8 cellular contexts compared by ENCODE assay signal in the genomic region with DNA sequence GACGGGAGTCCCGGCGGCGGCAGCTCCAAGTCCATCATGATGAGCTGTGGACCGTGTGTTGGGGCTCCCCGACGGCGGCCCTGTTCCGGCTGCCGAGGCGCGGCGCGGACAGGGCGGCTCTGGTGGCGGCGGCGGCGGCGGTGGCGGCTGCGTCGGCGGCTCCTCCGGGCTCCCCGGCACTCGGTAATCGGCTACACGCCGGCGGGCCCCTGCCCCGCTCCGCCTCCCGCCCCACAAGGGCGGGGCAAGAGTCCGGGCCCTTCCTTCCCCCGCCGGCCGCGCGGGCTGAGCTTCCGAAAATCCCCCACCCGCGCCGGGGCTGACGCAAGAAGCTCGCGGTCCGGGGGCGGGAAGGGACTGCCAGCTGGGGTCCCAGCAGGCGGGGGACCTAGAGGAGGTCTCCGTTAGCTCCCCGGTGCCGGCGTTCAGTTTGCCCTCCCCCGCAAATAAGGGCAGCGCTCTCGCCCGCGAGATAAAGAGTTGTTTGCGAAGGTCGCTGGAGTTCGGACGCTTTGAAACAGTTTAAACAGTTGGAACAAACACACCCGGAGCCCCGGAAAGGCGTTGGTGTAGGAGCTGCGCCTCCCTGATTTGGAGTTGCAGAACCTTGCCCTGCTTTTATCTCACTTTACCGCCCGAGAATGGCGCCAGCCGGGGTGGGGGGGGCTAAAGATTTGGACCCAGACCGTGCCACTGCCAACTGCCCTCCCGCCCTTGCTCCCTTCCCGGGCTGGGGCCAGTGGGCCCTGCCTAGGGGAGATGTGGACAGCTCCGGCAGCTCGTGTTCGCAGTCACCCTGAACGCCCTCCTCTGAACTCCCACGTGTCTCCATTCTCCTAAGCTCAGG. TPM values are rescaled to one million over a fixed set of nuclear protein-coding genes. Genes with fewer than 3 reads are reported as not detected.
DNase-seq lines count a peak whose midpoint lies in the region; ATAC-seq and TF ChIP-seq lines count a peak whose summit lies in the region.

A gene (minus strand): TSS at position 189 of the 847 bp plus-strand sequence. CDS start 151 bp downstream, at position 38.

- ATAC-seq in GM21423 (IDR thresholded peaks at IDR 0.05; ENCODE audit: unreplicated experiment) = peak; percentile 57

- H3K9me3 ChIP-seq in HUES6 (ENCODE audit: control insufficient read depth, insufficient read depth, low read depth, low read length) (no peaks in the 10 kb centered on the region), OCI-LY3 (ENCODE audit: insufficient read depth, low read length) (no peaks in the 10 kb centered on the region), mesodermal cell (ENCODE audit: control insufficient read depth, low read length) (no peaks in the 10 kb centered on the region)

- peaks cover 74% of the 10 kb centered on the region for H3K36me3 Mint-ChIP-seq in Calu3 (ENCODE audit: insufficient read depth, unreplicated experiment)

- H3K27ac ChIP-seq in HUES6 (ENCODE audit: low read depth, low read length) = peak within 1 kb of the TSS; percentile 98
- peak within 1 kb of the TSS; percentile 89 for H3K27ac ChIP-seq in OCI-LY3 (ENCODE audit: low read length)
- H3K27ac ChIP-seq in mesodermal cell (ENCODE audit: low read depth, low read length, severe bottlenecking) = peak within 1 kb of the TSS; percentile 98

- H3K9ac ChIP-seq in HUES6 (ENCODE audit: low read length) (peak within 1 kb of the TSS; percentile 97), OCI-LY3 (ENCODE audit: low read length) (peak within 1 kb of the TSS; percentile 94)

- H3K4me3 Mint-ChIP-seq in Calu3 (ENCODE audit: low read depth, unreplicated experiment) = peak within 1 kb of the TSS; percentile 82

- H3K4me3 ChIP-seq in HUES6 (ENCODE audit: low read depth, low read length) = peak within 1 kb of the TSS; percentile 69
- H3K4me3 ChIP-seq in OCI-LY3 (ENCODE audit: low read length) = peak within 1 kb of the TSS; percentile 88
- peak within 1 kb of the TSS; percentile 91 for H3K4me3 ChIP-seq in mesodermal cell (ENCODE audit: extremely low read depth, insufficient read depth, low read length, poor library complexity, severe bottlenecking)

- peaks cover 47% of the 10 kb centered on the region for H3K79me2 ChIP-seq in OCI-LY3 (ENCODE audit: low read length)

- peak within 1 kb of the TSS; percentile 96 for H3K4me2 ChIP-seq in OCI-LY3 (ENCODE audit: low read length)

- no peaks in the 10 kb centered on the region for H3K27me3 Mint-ChIP-seq in Calu3 (ENCODE audit: unreplicated experiment)

- no peaks in the 10 kb centered on the region for H3K9me3 Mint-ChIP-seq in Calu3 (ENCODE audit: low read depth, unreplicated experiment)

- intact Hi-C loops in Calu3 (cut with micrococcal nuclease; ENCODE audit: unreplicated experiment) = loop anchor here (1.0 to 10.0 kb wide), 2 partner anchors 100 to 151 kb away; no protein-coding TSS in a partner anchor

- peaks cover 28% of the 10 kb centered on the region for H3K4me1 Mint-ChIP-seq in Calu3 (ENCODE audit: low read depth, unreplicated experiment)

- CTCF ChIA-PET in Calu3 (lab: Charles Lee) = interaction anchor here (0.5 to 4.2 kb wide), 5 partner anchors 19 to 100 kb away, joined by 3 to 42 read pairs (median 4); no protein-coding TSS in a partner anchor

- H3K27ac Mint-ChIP-seq in Calu3 (ENCODE audit: unreplicated experiment) = peak within 1 kb of the TSS; percentile 98

- in situ Hi-C loops in endometrial microvascular endothelial cells (cut with HindIII; ENCODE audit: inconsistent ontology term, low pct_unique_long_range_greater_than_20kb, low sequenced_read_pairs) = loop anchor here (10.0 kb wide), 1 partner anchor 100 kb away; no protein-coding TSS in a partner anchor

- TSS peak; percentile 89 for BruUV-seq in Calu3 (replicated peaks; lab: Mats Ljungman, UMichigan)

- peak; percentile 93 for DNase-seq in Calu3
- DNase-seq in activated CD8-positive, alpha-beta memory T cell treated with anti-CD3 and anti-CD28 coated beads, Interleukin-2, amount 50 U/mL, for 4 hours = peak; percentile 99
- DNase-seq in stimulated activated CD8-positive, alpha-beta memory T cell treated with anti-CD3 and anti-CD28 coated beads, Interleukin-15, amount 100 ng/mL, for 24 hours (ENCODE audit: low read depth) = peak; percentile 96

- H3K4me1 ChIP-seq in HUES6 (ENCODE audit: control insufficient read depth, insufficient read depth, low read length) (peaks cover 33% of the 10 kb centered on the region), OCI-LY3 (ENCODE audit: low read length) (peaks cover 24% of the 10 kb centered on the region), mesodermal cell (ENCODE audit: control insufficient read depth, insufficient read depth, low read length, poor library complexity, severe bottlenecking) (peaks cover 18% of the 10 kb centered on the region)

- TF ChIP-seq CTCF in Calu3 (IDR thresholded peaks at IDR 0.05; ENCODE audit: unreplicated experiment) = no peak
- no peak for TF ChIP-seq CTCF in OCI-LY3 (IDR thresholded peaks at IDR 0.05; ENCODE audit: low read depth, low read length)

- H4K20me1 ChIP-seq in OCI-LY3 (ENCODE audit: insufficient read depth, low read length) = peaks cover 30% of the 10 kb centered on the region

- H2AFZ ChIP-seq in OCI-LY3 (ENCODE audit: low read depth, low read length) = peak within 1 kb of the TSS; percentile 91

- H3K36me3 ChIP-seq in HUES6 (ENCODE audit: control insufficient read depth, insufficient read depth, low read length) (no peaks in the 10 kb centered on the region; the same call in 1 of the 2 replicates), OCI-LY3 (replicated peaks; ENCODE audit: low read depth, low read length) (no peaks in the 10 kb centered on the region), mesodermal cell (ENCODE audit: control insufficient read depth, insufficient read depth, low read length) (peaks cover 13% of the 10 kb centered on the region)

- H3K27me3 ChIP-seq in HUES6 (ENCODE audit: control insufficient read depth, insufficient read depth, low read length) (no peaks in the 10 kb centered on the region), OCI-LY3 (ENCODE audit: low read depth, low read length) (no peaks in the 10 kb centered on the region)

- 0% methylated on average over 35 to 54 of the region's 80 CpGs for WGBS in mesodermal cell (ENCODE audit: insufficient coverage in 2 of 2), 2 experiments

RNA-seq across cellular contexts. Expression of the gene that starts here (rescaled TPM):
- total RNA-seq in Calu3 (2022) (118 and 128 TPM in 2 replicates), endometrial microvascular endothelial cells (ENCODE audit: inconsistent ontology term) (48.9 TPM)
- polyA plus RNA-seq in mesodermal cell (2013, experiment 1 of 2) = 61.6 TPM
- polyA plus RNA-seq in mesodermal cell (2013, experiment 2 of 2) = 60.5 TPM

Comparison
In these comparisons a context has a peak if more than half of its experiments do, and no peak if none do; other contexts are left out.
1. Peak in every context shown above with its lines: DNase-seq, ATAC-seq, H3K4me3 ChIP-seq and H3K27ac ChIP-seq.